In the genomic region with DNA sequence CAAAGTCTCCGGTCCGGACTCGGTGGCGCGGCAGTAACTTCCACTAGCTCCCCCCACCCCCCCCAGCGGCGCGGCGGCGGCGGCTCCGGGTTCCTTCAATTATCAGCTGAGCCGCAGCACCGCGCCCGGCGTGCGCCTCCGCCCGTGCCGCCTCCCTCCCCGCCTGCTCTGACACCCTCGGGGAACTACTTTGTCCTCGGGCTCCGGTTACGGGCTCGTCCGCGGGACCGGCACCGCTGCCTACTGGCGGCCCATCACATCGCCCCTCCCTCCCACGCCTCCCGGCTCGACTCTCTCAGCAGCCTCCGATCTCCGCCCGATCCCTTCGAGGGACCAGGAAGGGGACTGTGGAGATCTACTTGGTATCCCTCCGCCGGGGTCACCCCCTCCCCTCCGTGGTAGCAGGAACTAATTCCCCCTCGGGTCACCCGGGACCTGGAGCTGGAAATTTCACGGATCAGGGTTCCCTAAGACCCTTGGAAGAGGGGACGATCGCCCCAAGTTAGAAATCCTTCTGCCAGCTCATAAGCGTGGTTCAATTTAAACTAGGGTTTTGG, we compare ENCODE assay signal across 8 cellular contexts. TPM values are rescaled to one million over a fixed set of nuclear protein-coding genes. Genes with fewer than 3 reads are reported as not detected.
DNase-seq lines count a peak whose midpoint lies in the region; ATAC-seq and TF ChIP-seq lines count a peak whose summit lies in the region.

A gene (minus strand): TSS at position 118 of the 557 bp plus-strand sequence. CDS start 41,930 bp downstream, outside the sequence.

- DNase-seq in Daoy (ENCODE audit: low read depth) (peak; percentile 93), GM23338 (ENCODE audit: low spot score) (peak; percentile 95), LHCN-M2 (ENCODE audit: low read depth) (peak; percentile 96), RWPE2 (ENCODE audit: low spot score) (peak; percentile 93), fibroblast of pulmonary artery (ENCODE audit: low read depth) (peak; percentile 98)
- peak; percentile 80 for DNase-seq in activated T-helper 9 cell treated with anti-CD3 and anti-CD28 coated beads, Interleukin-2, amount 50 U/mL, for 16 hours (ENCODE audit: low read depth)

- peak; percentile 90 for ATAC-seq in GM23338
- peak; percentile 80 for ATAC-seq in RWPE2 (ENCODE audit: low read depth)

- H4K20me1 ChIP-seq in GM23338 (replicated peaks; ENCODE audit: insufficient read depth) = peaks cover 7% of the 10 kb centered on the region

- peak within 1 kb of the TSS; percentile 99 for H3K4me3 Mint-ChIP-seq in GM23338
- peak within 1 kb of the TSS; percentile 99 to 100 (median 99) for H3K4me3 Mint-ChIP-seq in nephron
- H3K4me3 Mint-ChIP-seq in stimulated activated naive CD8-positive, alpha-beta T cell treated with anti-CD3 and anti-CD28 coated beads, Interleukin-15, Interleukin-2, amounts not matched to agents 100 ng/mL and 50 ng/mL, for 24 hours = peak within 1 kb of the TSS; percentile 98

- H3K4me1 Mint-ChIP-seq in GM23338 (peaks cover 11% of the 10 kb centered on the region), nephron (peaks cover 29% of the 10 kb centered on the region)
- peaks cover 48% of the 10 kb centered on the region for H3K4me1 Mint-ChIP-seq in stimulated activated naive CD8-positive, alpha-beta T cell treated with anti-CD3 and anti-CD28 coated beads, Interleukin-15, Interleukin-2, amounts not matched to agents 100 ng/mL and 50 ng/mL, for 24 hours (ENCODE audit: low read depth)

- peak within 1 kb of the TSS; percentile 92 for H3K4me3 ChIP-seq in GM23338
- peak within 1 kb of the TSS; percentile 90 for H3K4me3 ChIP-seq in RWPE2 (ENCODE audit: severe bottlenecking)
- peak within 1 kb of the TSS; percentile 92 for H3K4me3 ChIP-seq in fibroblast of pulmonary artery (replicated peaks; ENCODE audit: low read depth, low read length)

- no peak for TF ChIP-seq CTCF in GM23338 (conservative IDR thresholded peaks at IDR 0.05; ENCODE audit: low read depth in 2 of 2)
- no peak for TF ChIP-seq CTCF in RWPE2 (IDR thresholded peaks at IDR 0.05; ENCODE audit: poor library complexity, severe bottlenecking)
- TF ChIP-seq CTCF in fibroblast of pulmonary artery (IDR thresholded peaks at IDR 0.05; ENCODE audit: low read length, missing control alignments) = no peak
- no peak for TF ChIP-seq CTCF in nephron (IDR thresholded peaks at IDR 0.05; ENCODE audit: unreplicated experiment in 3 of 3)

- no peaks in the 10 kb centered on the region for H3K36me3 ChIP-seq in GM23338 (ENCODE audit: insufficient read depth)
- peaks cover 18% of the 10 kb centered on the region for H3K36me3 ChIP-seq in RWPE2 (ENCODE audit: low read depth)

- H3K79me2 ChIP-seq in GM23338 (replicated peaks; ENCODE audit: insufficient read depth) = peaks cover 80% of the 10 kb centered on the region

- H3F3A ChIP-seq in GM23338 (replicated peaks; ENCODE audit: low read depth) = peaks cover 15% of the 10 kb centered on the region; the same call in 1 of the 2 replicates

- H3K4me2 ChIP-seq in GM23338 = peak within 1 kb of the TSS; percentile 99

- H3K27me3 Mint-ChIP-seq in GM23338 (ENCODE audit: insufficient read depth, low read depth, poor library complexity) (peaks cover 14% of the 10 kb centered on the region), nephron (ENCODE audit: low read depth) (no peaks in the 10 kb centered on the region)
- no peaks in the 10 kb centered on the region for H3K27me3 Mint-ChIP-seq in stimulated activated naive CD8-positive, alpha-beta T cell treated with anti-CD3 and anti-CD28 coated beads, Interleukin-15, Interleukin-2, amounts not matched to agents 100 ng/mL and 50 ng/mL, for 24 hours

- H2AFZ ChIP-seq in GM23338 = peak within 1 kb of the TSS; percentile 94

- peaks cover 12% of the 10 kb centered on the region for H3K4me1 ChIP-seq in GM23338 (ENCODE audit: insufficient read depth)
- peaks cover 1% of the 10 kb centered on the region for H3K4me1 ChIP-seq in RWPE2 (ENCODE audit: insufficient read depth, poor library complexity, severe bottlenecking)

- H3K36me3 Mint-ChIP-seq in GM23338 (ENCODE audit: low read depth) (peaks cover 14% of the 10 kb centered on the region), nephron (ENCODE audit: low read depth) (peaks cover 16% of the 10 kb centered on the region)
- peaks cover 19% of the 10 kb centered on the region for H3K36me3 Mint-ChIP-seq in stimulated activated naive CD8-positive, alpha-beta T cell treated with anti-CD3 and anti-CD28 coated beads, Interleukin-15, Interleukin-2, amounts not matched to agents 100 ng/mL and 50 ng/mL, for 24 hours (ENCODE audit: low read depth)

- H3K27ac ChIP-seq in GM23338 (ENCODE audit: low read depth) (peak within 1 kb of the TSS; percentile 97), RWPE2 (ENCODE audit: poor library complexity, severe bottlenecking) (peak within 1 kb of the TSS; percentile 83)

- H3K9me3 Mint-ChIP-seq in GM23338 (no peaks in the 10 kb centered on the region), nephron (no peaks in the 10 kb centered on the region)
- no peaks in the 10 kb centered on the region for H3K9me3 Mint-ChIP-seq in stimulated activated naive CD8-positive, alpha-beta T cell treated with anti-CD3 and anti-CD28 coated beads, Interleukin-15, Interleukin-2, amounts not matched to agents 100 ng/mL and 50 ng/mL, for 24 hours

- H3K27ac Mint-ChIP-seq in GM23338 = peak within 1 kb of the TSS; percentile 99
- H3K27ac Mint-ChIP-seq in nephron = peak within 1 kb of the TSS; percentile 100
- peak within 1 kb of the TSS; percentile 99 for H3K27ac Mint-ChIP-seq in stimulated activated naive CD8-positive, alpha-beta T cell treated with anti-CD3 and anti-CD28 coated beads, Interleukin-15, Interleukin-2, amounts not matched to agents 100 ng/mL and 50 ng/mL, for 24 hours

- H3K27me3 ChIP-seq in GM23338 (ENCODE audit: insufficient read depth) (no peaks in the 10 kb centered on the region), RWPE2 (ENCODE audit: insufficient read depth, poor library complexity, severe bottlenecking) (no peaks in the 10 kb centered on the region)

- no peaks in the 10 kb centered on the region for H3K9me2 ChIP-seq in GM23338 (ENCODE audit: insufficient read depth)

- no peaks in the 10 kb centered on the region for H3K9me3 ChIP-seq in RWPE2 (ENCODE audit: severe bottlenecking)

TF ChIP-seq in GM23338, 12 proteins besides CTCF, POLR2A, EP300 and RAD21:
- TF ChIP-seq, protein P1, sequence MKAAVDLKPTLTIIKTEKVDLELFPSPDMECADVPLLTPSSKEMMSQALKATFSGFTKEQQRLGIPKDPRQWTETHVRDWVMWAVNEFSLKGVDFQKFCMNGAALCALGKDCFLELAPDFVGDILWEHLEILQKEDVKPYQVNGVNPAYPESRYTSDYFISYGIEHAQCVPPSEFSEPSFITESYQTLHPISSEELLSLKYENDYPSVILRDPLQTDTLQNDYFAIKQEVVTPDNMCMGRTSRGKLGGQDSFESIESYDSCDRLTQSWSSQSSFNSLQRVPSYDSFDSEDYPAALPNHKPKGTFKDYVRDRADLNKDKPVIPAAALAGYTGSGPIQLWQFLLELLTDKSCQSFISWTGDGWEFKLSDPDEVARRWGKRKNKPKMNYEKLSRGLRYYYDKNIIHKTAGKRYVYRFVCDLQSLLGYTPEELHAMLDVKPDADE (IDR thresholded peaks at IDR 0.05) = peak; percentile 53
- TF ChIP-seq NANOG (IDR thresholded peaks at IDR 0.05; ENCODE audit: borderline replicate concordance) = no peak
- TF ChIP-seq CREB1 (CRISPR knock-in tag; IDR thresholded peaks at IDR 0.05; ENCODE audit: low read depth) = peak; percentile 75
- no peak; the same call in 1 of the 2 replicates for TF ChIP-seq POLR2AphosphoS5 (IDR thresholded peaks at IDR 0.05; ENCODE audit: low read depth)
TF ChIP-seq in GM23338: peak in this region for 2.

RNA-seq across cellular contexts. Expression of the gene that starts here (rescaled TPM):
- total RNA-seq in Daoy (2014; rRNA removed; shearing (Covaris generic)) = 114 and 121 TPM in 2 replicates
- total RNA-seq in GM23338 (2014; rRNA removed; shearing (Covaris generic)) = 117 and 133 TPM in 2 replicates
- polyA plus RNA-seq in GM23338 (2016; fragmentation: Nextera tagmentation; extraction: Ambion mirVana) = 20.7 and 21.5 TPM in 2 replicates
- 145 and 160 TPM in 2 replicates for total RNA-seq in LHCN-M2 (2014; rRNA removed)
- 72.8 TPM for polyA plus RNA-seq in LHCN-M2 (2012)

Comparison
In these comparisons a context has a peak if more than half of its experiments do, and no peak if none do; other contexts are left out.
1. Peak in every context shown above with its lines: DNase-seq, ATAC-seq, H3K4me3 ChIP-seq and H3K27ac ChIP-seq.